Comparison of ENCODE assay signal across 25 cellular contexts in genomic region chr4:160537681-160538080, GRCh38.
"Had no signal": no experiment of that assay in that cellular context is flagged by ENCODE, and none has a peak within 500 bp of the region (broad histone marks: within the 10 kb centered on the region; RNA-seq: fewer than 3 reads in every experiment).

No MANE protein-coding gene starts in this region.

- H3K27me3 ChIP-seq: breast epithelium, dorsolateral prefrontal cortex had no signal

- FAIRE-seq: frontal cortex had no signal

- H3K36me3 ChIP-seq: breast epithelium had no signal

- H3K27ac ChIP-seq: breast epithelium, coronary artery, dorsolateral prefrontal cortex, VCaP had no signal

- DNase-seq: activated CD4-positive, alpha-beta memory T cell treated with anti-CD3 and anti-CD28 coated beads, Interleukin-2, amount 10 ng/mL, durations not matched to agents 7 days and 5 days; activated CD4-positive, alpha-beta T cell treated with anti-CD3 and anti-CD28 coated beads for 1 hour; activated CD4-positive, alpha-beta T cell treated with anti-CD3 and anti-CD28 coated beads for 4 hours; activated CD4-positive, alpha-beta T cell treated with anti-CD3 and anti-CD28 coated beads, Interleukin-2, amount 10 ng/mL, durations not matched to agents 7 days and 5 days; activated CD4-positive, alpha-beta T cell treated with anti-CD3 and anti-CD28 coated beads, Interleukin-2, amount 50 U/mL, for 4 hours; activated CD8-positive, alpha-beta memory T cell treated with anti-CD3 and anti-CD28 coated beads, Interleukin-2, amount 50 U/mL, for 48 hours; activated effector memory CD4-positive, alpha-beta T cell treated with Interleukin-2 at 50 U/mL for 16 hours; activated gamma-delta T cell treated with Interleukin-2 at 50 U/mL for 16 hours; activated naive CD4-positive, alpha-beta T cell treated with anti-CD3 and anti-CD28 coated beads, Interleukin-2, amount 50 U/mL, for 16 hours; activated naive CD4-positive, alpha-beta T cell treated with Interleukin-2 at 50 U/mL for 16 hours; activated T-cell treated with anti-CD3 and anti-CD28 coated beads for 4 hours; activated T-cell treated with anti-CD3 and anti-CD28 coated beads, Interleukin-2, amount 50 U/mL, for 24 hours; activated T-cell treated with anti-CD3 and anti-CD28 coated beads, Interleukin-2, amount 50 U/mL, for 72 hours; amniotic stem cell; anterior cingulate cortex; dorsolateral prefrontal cortex; effector memory CD4-positive, alpha-beta T cell; endodermal cell; foreskin fibroblast; head of caudate nucleus; T-helper 2 cell had no signal

- H3K4me1 ChIP-seq: breast epithelium had no signal

- H3K4me3 ChIP-seq: breast epithelium, coronary artery, dorsolateral prefrontal cortex had no signal
